8 cellular contexts compared by ENCODE assay signal in genomic region chr14:49767473-49768300, GRCh38. TPM values are rescaled to one million over a fixed set of nuclear protein-coding genes. Genes with fewer than 3 reads are reported as not detected.
DNase-seq lines count a peak whose midpoint lies in the region; ATAC-seq, FAIRE-seq and TF ChIP-seq lines count a peak whose summit lies in the region.

KLHDC2 (plus strand) TSS chr14:49768153; CDS start chr14:49768469, 316 bp downstream.

- DNase-seq in GM12891 (ENCODE audit: insufficient read length, low spot score): peak; percentile 77
- DNase-seq in NCI-H128 (lab: John Stamatoyannopoulos, UW; ENCODE audit: unreplicated experiment): peak; percentile 73
- peak; percentile 89 for DNase-seq in SW480 (ENCODE audit: low spot score)
- peak; percentile 92 for DNase-seq in activated naive CD8-positive, alpha-beta T cell treated with anti-CD3 and anti-CD28 coated beads, Interleukin-2, amount 50 U/mL, for 24 hours
- peak; percentile 95 for DNase-seq in cardiac septum (ENCODE audit: low spot score)
- peak; percentile 80 to 98 (median 88) for DNase-seq in posterior cingulate gyrus
- peak; percentile 93 for DNase-seq in type B pancreatic cell (ENCODE audit: extremely low spot score, unreplicated experiment)

- peak; percentile 96 for FAIRE-seq in GM12891 (lab: Jason Lieb, UNC)

- intact Hi-C loops in cardiac septum (cut with DNase I) (loop anchor here (2.0 kb wide), 2 partner anchors 75 to 133 kb away; partner anchors contain the start of genes DNAAF2 and KLHDC1), posterior cingulate gyrus (cut with DNase I) (loop anchor here (1.0 to 2.0 kb wide), 2 partner anchors 75 to 133 kb away; partner anchors contain the start of gene KLHDC1)

- peak; percentile 94 for ATAC-seq in HG02763 (IDR thresholded peaks at IDR 0.05; ENCODE audit: unreplicated experiment)
- peak; percentile 84 for ATAC-seq in activated naive CD8-positive, alpha-beta T cell treated with anti-CD3 and anti-CD28 coated beads, Interleukin-2, amount 50 U/mL, for 24 hours

- TF ChIP-seq CTCF in type B pancreatic cell (conservative IDR thresholded peaks at IDR 0.05): peak; percentile 46

- peak; percentile 56 for TF ChIP-seq POLR2A in GM12891 (IDR thresholded peaks at IDR 0.05; ENCODE audit: low read depth, low read length)

- H3K27ac Mint-ChIP-seq in activated naive CD8-positive, alpha-beta T cell treated with anti-CD3 and anti-CD28 coated beads, Interleukin-2, amount 50 U/mL, for 24 hours: peak within 1 kb of the TSS; percentile 98
- H3K27ac Mint-ChIP-seq in type B pancreatic cell: peak within 1 kb of the TSS; percentile 100

- H3K36me3 Mint-ChIP-seq in activated naive CD8-positive, alpha-beta T cell treated with anti-CD3 and anti-CD28 coated beads, Interleukin-2, amount 50 U/mL, for 24 hours (ENCODE audit: low read depth): no peaks in the 10 kb centered on the region
- peaks cover 3% of the 10 kb centered on the region for H3K36me3 Mint-ChIP-seq in type B pancreatic cell

- H3K27me3 Mint-ChIP-seq in activated naive CD8-positive, alpha-beta T cell treated with anti-CD3 and anti-CD28 coated beads, Interleukin-2, amount 50 U/mL, for 24 hours: no peaks in the 10 kb centered on the region
- no peaks in the 10 kb centered on the region for H3K27me3 Mint-ChIP-seq in type B pancreatic cell

- H3K4me3 Mint-ChIP-seq in activated naive CD8-positive, alpha-beta T cell treated with anti-CD3 and anti-CD28 coated beads, Interleukin-2, amount 50 U/mL, for 24 hours: peak within 1 kb of the TSS; percentile 93
- peak within 1 kb of the TSS; percentile 99 for H3K4me3 Mint-ChIP-seq in type B pancreatic cell

- H3K9me3 Mint-ChIP-seq in activated naive CD8-positive, alpha-beta T cell treated with anti-CD3 and anti-CD28 coated beads, Interleukin-2, amount 50 U/mL, for 24 hours: no peaks in the 10 kb centered on the region
- H3K9me3 Mint-ChIP-seq in type B pancreatic cell: no peaks in the 10 kb centered on the region

- peaks cover 32% of the 10 kb centered on the region for H3K4me1 Mint-ChIP-seq in activated naive CD8-positive, alpha-beta T cell treated with anti-CD3 and anti-CD28 coated beads, Interleukin-2, amount 50 U/mL, for 24 hours
- H3K4me1 Mint-ChIP-seq in type B pancreatic cell (ENCODE audit: unreplicated experiment): peaks cover 27% of the 10 kb centered on the region

TF ChIP-seq in GM12891, 5 proteins besides CTCF, POLR2A, EP300 and RAD21:
- TF ChIP-seq TAF1 (IDR thresholded peaks at IDR 0.05; ENCODE audit: low read depth, low read length) (peak; percentile 1; the same call in 1 of the 2 replicates), POLR2AphosphoS5 (IDR thresholded peaks at IDR 0.05; ENCODE audit: low read depth, low read length) (peak; percentile 59; the same call in 1 of the 2 replicates), SPI1 (IDR thresholded peaks at IDR 0.05; ENCODE audit: low read depth, low read length) (no peak), PAX5 (IDR thresholded peaks at IDR 0.05; ENCODE audit: insufficient read depth, low read length, severe bottlenecking) (peak; percentile 65)

RNA-seq across cellular contexts. Expression of gene KLHDC2, which starts in this region (rescaled TPM):
- 15.8 TPM for polyA plus RNA-seq in GM12891 (2012; ENCODE audit: low read depth, missing spikeins)
- 77.2 TPM for total RNA-seq in cardiac septum
- total RNA-seq in type B pancreatic cell (ENCODE audit: low replicate concordance): 59.2 and 60.0 TPM in 2 replicates

Comparison
In these comparisons a context has a peak if more than half of its experiments do, and no peak if none do; other contexts are left out.
1. Peak in every context shown above with its lines: DNase-seq and ATAC-seq.